In genomic region chr4:38003102-38003501, GRCh38 we compare ENCODE assay signal across 1 cellular context.
TF ChIP-seq lines count a peak whose summit lies in the region.

No MANE protein-coding gene starts in this region.

TF ChIP-seq in H1, 55 proteins besides CTCF, POLR2A, EP300 and RAD21:
- TF ChIP-seq SP2 (IDR thresholded peaks at IDR 0.05; ENCODE audit: low read length) = no peak
- TF ChIP-seq TAF7 (optimal IDR thresholded peaks at IDR 0.05; ENCODE audit: borderline replicate concordance, low read depth, low read length) = no peak
- TF ChIP-seq KDM5A (IDR thresholded peaks at IDR 0.05; ENCODE audit: low read length) = no peak
- TF ChIP-seq CHD7 (IDR thresholded peaks at IDR 0.05; ENCODE audit: insufficient replicate concordance, low read length) = no peak
- TF ChIP-seq TAF1 (IDR thresholded peaks at IDR 0.05; ENCODE audit: low read depth, low read length) = no peak
- TF ChIP-seq EZH2 (IDR thresholded peaks at IDR 0.05; ENCODE audit: low read depth, low read length, severe bottlenecking) = no peak
- TF ChIP-seq GTF2F1 (IDR thresholded peaks at IDR 0.05; ENCODE audit: borderline replicate concordance, low read depth, low read length) = no peak
- no peak for TF ChIP-seq SUZ12 (IDR thresholded peaks at IDR 0.05; ENCODE audit: low read length)
- TF ChIP-seq MAFK (IDR thresholded peaks at IDR 0.05; ENCODE audit: low read depth, low read length) = no peak
- TF ChIP-seq SP4 (IDR thresholded peaks at IDR 0.05; ENCODE audit: low read length) = no peak
- no peak for TF ChIP-seq FOSL1 (IDR thresholded peaks at IDR 0.05; ENCODE audit: insufficient read depth, low read depth, low read length)
- no peak for TF ChIP-seq BRCA1 (IDR thresholded peaks at IDR 0.05; ENCODE audit: low read depth, low read length)
- no peak for TF ChIP-seq MAX (IDR thresholded peaks at IDR 0.05)
- TF ChIP-seq SIN3A (conservative IDR thresholded peaks at IDR 0.05 in 1 of 2, IDR thresholded peaks at IDR 0.05 in 1 of 2; ENCODE audit: low read depth in 1 of 2, low read length in 2 of 2) = no peak
- TF ChIP-seq USF2 (IDR thresholded peaks at IDR 0.05; ENCODE audit: low read length) = no peak
- no peak for TF ChIP-seq POU5F1 (IDR thresholded peaks at IDR 0.05; ENCODE audit: low read depth, low read length)
- no peak for TF ChIP-seq CTBP2 (IDR thresholded peaks at IDR 0.05; ENCODE audit: borderline replicate concordance, insufficient read depth, insufficient read length, low read length)
- TF ChIP-seq ASH2L (IDR thresholded peaks at IDR 0.05; ENCODE audit: low read length) = no peak
- no peak for TF ChIP-seq NRF1 (IDR thresholded peaks at IDR 0.05; ENCODE audit: low read depth, low read length)
- TF ChIP-seq ZNF274 (IDR thresholded peaks at IDR 0.05; ENCODE audit: borderline replicate concordance, extremely low read depth, low read length) = no peak
